Comparison of ENCODE assay signal across 15 cellular contexts in the genomic region with DNA sequence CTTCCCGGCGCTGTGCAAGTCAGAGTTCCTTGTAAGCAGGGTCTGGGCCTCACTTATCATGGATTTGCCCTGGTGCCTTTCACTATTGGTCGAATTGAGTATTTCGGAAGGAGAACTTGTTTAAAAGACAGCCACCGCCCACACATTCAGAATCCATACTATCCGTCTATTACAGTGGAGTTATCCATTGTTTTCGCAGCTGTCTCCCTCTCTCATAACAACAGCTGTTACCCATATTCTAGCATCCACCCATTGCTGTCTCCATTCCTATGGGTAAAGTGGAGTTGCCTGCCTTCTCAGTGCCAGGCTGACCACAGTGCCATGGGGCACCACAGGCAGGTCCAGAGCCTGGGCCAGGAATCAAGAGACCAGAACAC. TPM values are rescaled to one million over a fixed set of nuclear protein-coding genes. Genes with fewer than 3 reads are reported as not detected.
DNase-seq lines count a peak whose midpoint lies in the region; ATAC-seq and TF ChIP-seq lines count a peak whose summit lies in the region.
"Had no signal": no experiment of that assay in that cellular context is flagged by ENCODE, and none has a peak within 500 bp of the region (broad histone marks: within the 10 kb centered on the region; RNA-seq: fewer than 3 reads in every experiment).

No MANE protein-coding gene starts in this region.

- no peaks in the 10 kb centered on the region for H3K9me3 Mint-ChIP-seq in neural crest cell
- H3K9me3 Mint-ChIP-seq: naive B cell had no signal

- no peaks in the 10 kb centered on the region for H3F3A ChIP-seq in PC-3 (ENCODE audit: low read length, unreplicated experiment)

- no peak; the same call in 1 of the 2 replicates for ATAC-seq in PC-3
- no peak for ATAC-seq in HG03280 (IDR thresholded peaks at IDR 0.05; ENCODE audit: unreplicated experiment)
- no peak for ATAC-seq in GM18861 (IDR thresholded peaks at IDR 0.05; ENCODE audit: unreplicated experiment)
- ATAC-seq: GM12878 had no signal

- no TSS peak for BruUV-seq in PC-3 (replicated peaks; lab: Mats Ljungman, UMichigan)

- no peak overlapping the region for H3K4me3 Mint-ChIP-seq in neural crest cell
- H3K4me3 Mint-ChIP-seq: naive B cell had no signal

- H3K9ac ChIP-seq in PC-3 (ENCODE audit: low read length): peak overlapping the region; percentile 7; the same call in 1 of the 2 replicates

- no peaks in the 10 kb centered on the region for H4K20me1 ChIP-seq in PC-3 (ENCODE audit: low read length)

- peak overlapping the region; percentile 87 for H3K27ac ChIP-seq in PC-3 (ENCODE audit: low read length)
- peak overlapping the region; percentile 84 to 87 for H3K27ac ChIP-seq in breast epithelium
- H3K27ac ChIP-seq: 22Rv1, thoracic aorta had no signal

- no peaks in the 10 kb centered on the region for H3K36me3 Mint-ChIP-seq in neural crest cell (ENCODE audit: low read depth)

- no peaks in the 10 kb centered on the region for H3K9me3 ChIP-seq in PC-3 (ENCODE audit: low read length)
- no peaks in the 10 kb centered on the region for H3K9me3 ChIP-seq in breast epithelium
- H3K9me3 ChIP-seq: thoracic aorta had no signal

- intact Hi-C loops in PC-3 (cut with micrococcal nuclease): no loop called here
- intact Hi-C loops in breast epithelium (cut with DNase I; ENCODE audit: low total_unique reads): no loop called here

- no peaks in the 10 kb centered on the region for H3K27me3 ChIP-seq in PC-3 (ENCODE audit: low read length)
- H3K27me3 ChIP-seq in breast epithelium: no peaks in the 10 kb centered on the region

- POLR2A ChIA-PET in PC-3 (lab: Charles Lee; ENCODE audit: unreplicated experiment): no interaction called here

- no peak overlapping the region for H2AFZ ChIP-seq in PC-3 (ENCODE audit: low read length)

- TF ChIP-seq CTCF in PC-3 (conservative IDR thresholded peaks at IDR 0.05; ENCODE audit: low read depth, low read length) (no peak), breast epithelium (IDR thresholded peaks at IDR 0.05) (no peak), neural crest cell (conservative IDR thresholded peaks at IDR 0.05) (no peak)

- H3K9me2 ChIP-seq in PC-3 (replicated peaks; ENCODE audit: low read length): no peaks in the 10 kb centered on the region

- no peaks in the 10 kb centered on the region for H3K27me3 Mint-ChIP-seq in neural crest cell (ENCODE audit: low read depth)
- H3K27me3 Mint-ChIP-seq: naive B cell had no signal

- CTCF ChIA-PET in PC-3 (lab: Charles Lee): no interaction called here

- H3K4me1 Mint-ChIP-seq in neural crest cell: no peaks in the 10 kb centered on the region

- H3K36me3 ChIP-seq in PC-3 (ENCODE audit: low read depth, low read length) (no peaks in the 10 kb centered on the region; the same call in 1 of the 2 replicates), breast epithelium (no peaks in the 10 kb centered on the region)

- H3K4me3 ChIP-seq in PC-3 (ENCODE audit: low read length): no peak overlapping the region
- H3K4me3 ChIP-seq in breast epithelium: no peak overlapping the region
- H3K4me3 ChIP-seq: GM12878, thoracic aorta had no signal

- DNase-seq in DMS 273 (lab: John Stamatoyannopoulos, UW; ENCODE audit: unreplicated experiment) (peak; percentile 32), DMS 273 treated with DMSO at 0.1 percent for 48 hours (lab: John Stamatoyannopoulos, UW) (no peak), PC-3 (no peak), breast epithelium (ENCODE audit: low spot score in 2 of 2) (no peak), neural crest cell (ENCODE audit: low read depth, low spot score) (no peak), NCI-H1417 (lab: John Stamatoyannopoulos, UW) (no peak)
- DNase-seq: MV-4-11, naive B cell, NCI-H82, right cardiac atrium had no signal

- peak overlapping the region; percentile 19 for H3K27ac Mint-ChIP-seq in neural crest cell (ENCODE audit: unreplicated experiment)

- no peak for TF ChIP-seq POLR2A in breast epithelium (IDR thresholded peaks at IDR 0.05)

- peaks cover 29% of the 10 kb centered on the region for H3K4me1 ChIP-seq in PC-3 (ENCODE audit: insufficient read depth, low read length)
- no peaks in the 10 kb centered on the region for H3K4me1 ChIP-seq in breast epithelium

- no peaks in the 10 kb centered on the region for H3K79me2 ChIP-seq in PC-3 (ENCODE audit: low read length)

- H3K4me2 ChIP-seq in PC-3 (ENCODE audit: low read length): peak overlapping the region; percentile 61

RNA-seq across cellular contexts. Expression of a gene that starts 20.2 kb away (rescaled TPM):
- total RNA-seq in PC-3 (2014; rRNA removed): not detected in 2 replicates
- total RNA-seq in breast epithelium: 100 to 1,000 TPM in 1 of 3 donors, 10 to 100 TPM in 2; 43.9 to 117 (median 52.5) TPM
- total RNA-seq in neural crest cell: 2.7 and 2.9 TPM in 2 replicates

RNA-seq across cellular contexts. Expression of a gene that starts 28.2 kb away (rescaled TPM):
- total RNA-seq in PC-3 (2014; rRNA removed) (26.2 and 34.2 TPM in 2 replicates), breast epithelium (100 to 1,000 TPM in 1 of 3 donors, 10 to 100 TPM in 2; 78.7 to 180 (median 84.7) TPM), neural crest cell (51.9 and 53.1 TPM in 2 replicates)

Comparison
In these comparisons a context has a peak if more than half of its experiments do, and no peak if none do; other contexts are left out.
1. RNA of a gene that starts 20.2 kb away (total RNA-seq): 43.9 to 117 TPM in breast epithelium; 2.7 to 2.9 TPM in neural crest cell and not detected in PC-3; every median in the first group is over 10 times any median in the second.